ENCODE assay signal across 27 cellular contexts in the genomic region with DNA sequence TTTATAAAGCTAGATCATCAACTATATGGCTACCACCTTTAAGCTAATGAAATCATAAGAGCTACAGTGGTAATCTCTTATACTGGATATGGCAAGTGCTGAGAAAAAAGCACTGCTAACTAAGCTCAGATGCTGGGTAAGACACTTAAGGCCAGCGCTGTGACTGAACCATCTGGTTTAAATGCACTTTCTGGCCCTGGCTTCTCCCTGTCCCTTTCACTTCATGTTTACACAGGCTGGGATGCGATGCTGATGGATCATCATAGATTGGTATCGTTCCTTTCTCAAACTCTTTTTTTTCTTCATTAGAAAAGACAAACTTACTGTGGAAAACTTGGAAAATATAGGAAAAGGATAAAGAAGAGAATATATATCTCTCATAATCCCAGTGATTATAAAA.
"Had no signal": no experiment of that assay in that cellular context is flagged by ENCODE, and none has a peak within 500 bp of the region (broad histone marks: within the 10 kb centered on the region; RNA-seq: fewer than 3 reads in every experiment).

No MANE protein-coding gene starts in this region.

- H2AFZ ChIP-seq: neural progenitor cell, parathyroid adenoma had no signal

- H3K27ac ChIP-seq: left ventricle myocardium inferior, neural progenitor cell, parathyroid adenoma, psoas muscle, sigmoid colon, stomach, thyroid gland, upper lobe of right lung, VCaP had no signal

- DNase-seq: activated CD4-positive, alpha-beta memory T cell treated with anti-CD3 and anti-CD28 coated beads for 36 hours; activated CD4-positive, alpha-beta T cell treated with anti-CD3 and anti-CD28 coated beads for 48 hours; activated CD8-positive, alpha-beta memory T cell treated with anti-CD3 and anti-CD28 coated beads, Interleukin-2, amount 50 U/mL, for 4 hours; activated gamma-delta T cell treated with Interleukin-2 at 50 U/mL for 16 hours; activated naive CD4-positive, alpha-beta T cell treated with anti-CD3 and anti-CD28 coated beads, Interleukin-2, amount 50 U/mL, for 16 hours; activated T-cell treated with anti-CD3 and anti-CD28 coated beads, Interleukin-2, amount 50 U/mL, for 24 hours; amniotic stem cell; caudate nucleus; cortex of kidney; glutamatergic neuron; left ventricle myocardium inferior; mesendoderm; natural killer cell; occipital lobe; psoas muscle; sigmoid colon; small intestine; stimulated activated CD4-positive, alpha-beta T cell treated with anti-CD3 and anti-CD28 coated beads, Interleukin-4, amount 100 ng/mL, for 24 hours; stomach; thyroid gland; upper lobe of right lung had no signal

- H3K4me2 ChIP-seq: neural progenitor cell had no signal

- H3K4me3 ChIP-seq: left ventricle myocardium inferior, lung, neural progenitor cell, psoas muscle, sigmoid colon, stomach, thyroid gland, upper lobe of right lung had no signal

- H3K4me1 Mint-ChIP-seq: stimulated activated memory B cell treated with anti-CD40 and anti-IgM and Interleukin-4, amounts not matched to agents 10 μg/mL and 1 μg/mL and 100 μg/mL, for 72 hours had no signal

- H3K79me2 ChIP-seq: parathyroid adenoma had no signal

- ATAC-seq: activated CD4-positive, CD25-positive, alpha-beta regulatory T cell treated with anti-CD3 and anti-CD28 coated beads, Interleukin-2, amount 50 U/mL, for 24 hours; psoas muscle; stimulated activated memory B cell treated with anti-CD40 and anti-IgM and Interleukin-4, amounts not matched to agents 10 μg/mL and 1 μg/mL and 100 μg/mL, for 72 hours; upper lobe of right lung had no signal

- H3K9ac ChIP-seq: neural progenitor cell, parathyroid adenoma had no signal

- H3K9me3 Mint-ChIP-seq: activated CD4-positive, alpha-beta memory T cell treated with anti-CD3 and anti-CD28 coated beads for 36 hours; activated T-cell treated with anti-CD3 and anti-CD28 coated beads, Interleukin-2, amount 50 U/mL, for 24 hours; natural killer cell; neural progenitor cell; stimulated activated memory B cell treated with anti-CD40 and anti-IgM and Interleukin-4, amounts not matched to agents 10 μg/mL and 1 μg/mL and 100 μg/mL, for 72 hours had no signal

- H3K4me1 ChIP-seq: parathyroid adenoma, thyroid gland, upper lobe of right lung had no signal

- H3K27ac Mint-ChIP-seq: activated CD4-positive, alpha-beta memory T cell treated with anti-CD3 and anti-CD28 coated beads for 36 hours; activated T-cell treated with anti-CD3 and anti-CD28 coated beads, Interleukin-2, amount 50 U/mL, for 24 hours; natural killer cell; neural progenitor cell; stimulated activated memory B cell treated with anti-CD40 and anti-IgM and Interleukin-4, amounts not matched to agents 10 μg/mL and 1 μg/mL and 100 μg/mL, for 72 hours had no signal

- H3K36me3 Mint-ChIP-seq: natural killer cell; stimulated activated memory B cell treated with anti-CD40 and anti-IgM and Interleukin-4, amounts not matched to agents 10 μg/mL and 1 μg/mL and 100 μg/mL, for 72 hours had no signal

- H3K4me3 Mint-ChIP-seq: activated CD4-positive, alpha-beta memory T cell treated with anti-CD3 and anti-CD28 coated beads for 36 hours; activated T-cell treated with anti-CD3 and anti-CD28 coated beads, Interleukin-2, amount 50 U/mL, for 24 hours; natural killer cell; neural progenitor cell; stimulated activated memory B cell treated with anti-CD40 and anti-IgM and Interleukin-4, amounts not matched to agents 10 μg/mL and 1 μg/mL and 100 μg/mL, for 72 hours had no signal

- H3K27me3 ChIP-seq: neural progenitor cell, sigmoid colon, stomach, thyroid gland, upper lobe of right lung had no signal

- H3K36me3 ChIP-seq: left ventricle myocardium inferior, neural progenitor cell, sigmoid colon, stomach, thyroid gland, upper lobe of right lung had no signal

- H3K27me3 Mint-ChIP-seq: activated CD4-positive, alpha-beta memory T cell treated with anti-CD3 and anti-CD28 coated beads for 36 hours; activated T-cell treated with anti-CD3 and anti-CD28 coated beads, Interleukin-2, amount 50 U/mL, for 24 hours; stimulated activated memory B cell treated with anti-CD40 and anti-IgM and Interleukin-4, amounts not matched to agents 10 μg/mL and 1 μg/mL and 100 μg/mL, for 72 hours had no signal

- H3K9me3 ChIP-seq: left ventricle myocardium inferior, psoas muscle, sigmoid colon, stomach, thyroid gland, upper lobe of right lung had no signal
